Comparison of ENCODE assay signal across 4 cellular contexts in genomic region chr10:101011517-101012423, GRCh38.
DNase-seq lines count a peak whose midpoint lies in the region; TF ChIP-seq lines count a peak whose summit lies in the region.

No MANE protein-coding gene starts in this region.

- no peak overlapping the region for H3K9ac ChIP-seq in MM.1S (ENCODE audit: low read length)

- no peaks in the 10 kb centered on the region for H3K79me2 ChIP-seq in MM.1S (ENCODE audit: low read length)

- H3K27ac ChIP-seq in MM.1S (ENCODE audit: low read length) = no peak overlapping the region

- no peaks in the 10 kb centered on the region for H4K20me1 ChIP-seq in MM.1S (ENCODE audit: insufficient read depth, low read length)

- no peaks in the 10 kb centered on the region for H3K9me3 ChIP-seq in MM.1S (replicated peaks; ENCODE audit: insufficient read depth, low read length)

- no peak overlapping the region for H2AFZ ChIP-seq in MM.1S (ENCODE audit: low read length)

- H3K36me3 ChIP-seq in MM.1S (replicated peaks; ENCODE audit: insufficient read depth, low read length) = no peaks in the 10 kb centered on the region

- H3F3A ChIP-seq in MM.1S (ENCODE audit: insufficient read depth, low read length) = no peaks in the 10 kb centered on the region

- H3K27me3 ChIP-seq in MM.1S (replicated peaks; ENCODE audit: insufficient read depth, low read length) = peaks cover 15% of the 10 kb centered on the region

- 0 out of 2 replicates have a peak, but pooled peaks have one; percentile 8 for TF ChIP-seq CTCF in MM.1S (IDR thresholded peaks at IDR 0.05; ENCODE audit: low read length)

- no peak overlapping the region for H3K4me2 ChIP-seq in MM.1S (ENCODE audit: low read depth, low read length)

- H3K4me3 ChIP-seq in MM.1S (ENCODE audit: low read length) = no peak overlapping the region

- DNase-seq in MM.1S (no peak), kidney glomerular epithelial cell (lab: John Stamatoyannopoulos, UW) (peak; percentile 9), GM19240 (ENCODE audit: insufficient read length, low spot score) (no peak), NCI-H187 (lab: John Stamatoyannopoulos, UW) (no peak)

- H3K9me2 ChIP-seq in MM.1S (replicated peaks; ENCODE audit: insufficient read depth, low read length) = no peaks in the 10 kb centered on the region

- H3K4me1 ChIP-seq in MM.1S (ENCODE audit: low read length) = peaks cover 9% of the 10 kb centered on the region; the same call in 1 of the 2 replicates
